In genomic region chr3:70248856-70249255, GRCh38 we compare ENCODE assay signal across 28 cellular contexts.
"Had no signal": no experiment of that assay in that cellular context is flagged by ENCODE, and none has a peak within 500 bp of the region (broad histone marks: within the 10 kb centered on the region; RNA-seq: fewer than 3 reads in every experiment).

No MANE protein-coding gene starts in this region.

- H3K4me1 ChIP-seq: left lung, lower lobe of right lung, parathyroid adenoma, right atrium auricular region, right lobe of liver, upper lobe of right lung had no signal

- H3K27me3 ChIP-seq: left lung, neutrophil, right atrium auricular region, right lobe of liver, upper lobe of right lung had no signal

- H3K4me2 ChIP-seq: smooth muscle cell had no signal

- H3K4me1 Mint-ChIP-seq: naive thymus-derived CD8-positive, alpha-beta T cell; nephron; neural crest cell; stimulated activated memory B cell treated with anti-CD40 and anti-IgM and Interleukin-4, amounts not matched to agents 10 μg/mL and 1 μg/mL and 100 μg/mL, for 72 hours; stimulated activated naive CD8-positive, alpha-beta T cell treated with anti-CD3 and anti-CD28 coated beads, Interleukin-15, amount 100 ng/mL, for 72 hours had no signal

- H3K27me3 Mint-ChIP-seq: stimulated activated memory B cell treated with anti-CD40 and anti-IgM and Interleukin-4, amounts not matched to agents 10 μg/mL and 1 μg/mL and 100 μg/mL, for 72 hours had no signal

- ATAC-seq: left lung; lower lobe of right lung; naive thymus-derived CD8-positive, alpha-beta T cell; right lobe of liver; stimulated activated memory B cell treated with anti-CD40 and anti-IgM and Interleukin-4, amounts not matched to agents 10 μg/mL and 1 μg/mL and 100 μg/mL, for 72 hours; stimulated activated naive CD8-positive, alpha-beta T cell treated with anti-CD3 and anti-CD28 coated beads, Interleukin-15, amount 100 ng/mL, for 72 hours; upper lobe of right lung had no signal

- FAIRE-seq: keratinocyte, urothelium cell line had no signal

- H3K4me3 Mint-ChIP-seq: naive thymus-derived CD8-positive, alpha-beta T cell; nephron; neural crest cell; stimulated activated memory B cell treated with anti-CD40 and anti-IgM and Interleukin-4, amounts not matched to agents 10 μg/mL and 1 μg/mL and 100 μg/mL, for 72 hours; stimulated activated naive CD8-positive, alpha-beta T cell treated with anti-CD3 and anti-CD28 coated beads, Interleukin-15, amount 100 ng/mL, for 72 hours had no signal

- H3K4me3 ChIP-seq: left lung, lower lobe of right lung, right atrium auricular region, right lobe of liver, smooth muscle cell, upper lobe of right lung had no signal

- DNase-seq: hippocampal formation; kidney glomerular epithelial cell; left cardiac atrium; left lung; lower lobe of right lung; mammary epithelial cell; mesenchymal stem cell; naive thymus-derived CD8-positive, alpha-beta T cell; occipital lobe; right lobe of liver; stimulated activated CD4-positive, alpha-beta T cell treated with anti-CD3 and anti-CD28 coated beads, Interleukin-1b, Interleukin-23, amount 100 ng/mL, for 48 hours; stimulated activated CD4-positive, alpha-beta T cell treated with anti-CD3 and anti-CD28 coated beads, Interleukin-2, amount 100 ng/mL, for 48 hours; stimulated activated CD4-positive, alpha-beta T cell treated with anti-CD3 and anti-CD28 coated beads, Interleukin-4, amount 100 ng/mL, for 4 hours; stimulated activated CD8-positive, alpha-beta memory T cell treated with anti-CD3 and anti-CD28 coated beads, Interleukin-4, amount 100 ng/mL, for 48 hours; stimulated activated naive CD4-positive, alpha-beta T cell treated with Interleukin-2 at 50 U/mL for 16 hours; stimulated activated naive CD8-positive, alpha-beta T cell treated with anti-CD3 and anti-CD28 coated beads, Interleukin-15, amount 100 ng/mL, for 72 hours; substantia nigra; trophoblast cell; upper lobe of right lung had no signal

- H3K79me2 ChIP-seq: parathyroid adenoma had no signal

- H3K27ac ChIP-seq: left lung, lower lobe of right lung, neutrophil, parathyroid adenoma, right atrium auricular region, right lobe of liver, upper lobe of right lung had no signal

- H3K9me3 ChIP-seq: left lung, lower lobe of right lung, neutrophil, right atrium auricular region, right lobe of liver, upper lobe of right lung had no signal

- H3K36me3 Mint-ChIP-seq: stimulated activated memory B cell treated with anti-CD40 and anti-IgM and Interleukin-4, amounts not matched to agents 10 μg/mL and 1 μg/mL and 100 μg/mL, for 72 hours had no signal

- H3K36me3 ChIP-seq: left lung, lower lobe of right lung, neutrophil, right atrium auricular region, right lobe of liver, upper lobe of right lung had no signal

- H3K27ac Mint-ChIP-seq: naive thymus-derived CD8-positive, alpha-beta T cell; nephron; stimulated activated memory B cell treated with anti-CD40 and anti-IgM and Interleukin-4, amounts not matched to agents 10 μg/mL and 1 μg/mL and 100 μg/mL, for 72 hours; stimulated activated naive CD8-positive, alpha-beta T cell treated with anti-CD3 and anti-CD28 coated beads, Interleukin-15, amount 100 ng/mL, for 72 hours had no signal

- H3K9ac ChIP-seq: parathyroid adenoma had no signal

- H2AFZ ChIP-seq: parathyroid adenoma had no signal
